13 cellular contexts compared by ENCODE assay signal in the genomic region with DNA sequence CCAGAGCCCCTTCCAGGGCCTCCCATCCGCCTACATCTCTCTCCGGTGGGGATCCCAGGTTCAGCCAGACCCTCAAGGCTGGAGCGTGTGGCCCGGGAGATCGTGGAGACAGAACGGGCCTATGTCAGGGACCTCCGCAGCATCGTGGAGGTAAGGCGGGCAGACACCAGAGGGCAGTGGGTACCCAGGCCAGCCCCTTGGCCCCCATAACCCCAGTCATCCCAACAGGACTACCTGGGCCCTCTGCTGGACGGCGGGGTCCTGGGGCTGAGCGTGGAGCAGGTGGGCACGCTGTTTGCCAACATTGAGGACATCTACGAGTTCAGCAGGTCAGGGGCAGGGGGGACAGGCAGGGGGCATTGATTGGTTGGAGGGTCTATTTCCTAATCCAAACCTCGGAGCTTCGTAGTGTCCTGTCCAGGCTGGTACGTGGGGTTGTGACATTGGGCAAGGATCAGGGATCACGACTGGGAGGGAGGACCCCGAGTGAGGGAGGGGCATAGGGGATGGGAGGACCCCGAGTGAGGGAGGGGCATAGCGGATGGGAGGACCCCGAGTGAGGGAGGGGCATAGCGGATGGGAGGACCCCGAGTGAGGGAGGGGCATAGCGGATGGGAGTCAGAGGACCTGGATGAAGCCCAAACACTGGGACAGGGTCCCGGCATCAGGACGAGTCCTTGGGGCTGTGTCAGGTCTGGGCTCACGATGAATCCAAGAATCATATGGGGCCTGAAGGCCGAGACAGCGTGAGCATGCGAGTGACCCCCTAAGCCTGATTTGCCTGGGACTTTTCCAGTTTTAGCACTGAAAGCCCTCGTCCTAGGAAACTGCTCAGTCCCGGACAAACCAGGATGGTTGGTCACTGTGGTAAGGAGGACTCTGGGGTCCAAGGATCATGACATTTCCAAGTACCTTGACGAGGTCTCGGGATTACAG. TPM values are rescaled to one million over a fixed set of nuclear protein-coding genes. Genes with fewer than 3 reads are reported as not detected.
DNase-seq lines count a peak whose midpoint lies in the region; ATAC-seq and TF ChIP-seq lines count a peak whose summit lies in the region.
"Had no signal": no experiment of that assay in that cellular context is flagged by ENCODE, and none has a peak within 500 bp of the region (broad histone marks: within the 10 kb centered on the region; RNA-seq: fewer than 3 reads in every experiment).

No MANE protein-coding gene starts in this region.

- no peaks in the 10 kb centered on the region for H3K9me2 ChIP-seq in hepatocyte (replicated peaks; ENCODE audit: insufficient read depth)

- H3K4me1 ChIP-seq in hepatocyte (ENCODE audit: insufficient read depth): peaks cover 16% of the 10 kb centered on the region
- peaks cover 18 to 41% (median 41%) of the 10 kb centered on the region in 3 donors for H3K4me1 ChIP-seq in skeletal muscle tissue (ENCODE audit: control insufficient read depth in 3 of 3, insufficient read depth in 3 of 3, low read length in 3 of 3)

- H3K4me3 ChIP-seq in GM12864 (ENCODE audit: low read depth, low read length) (peak overlapping the region; percentile 76; the same call in 1 of the 2 replicates), hepatocyte (no peak overlapping the region), skeletal muscle tissue (ENCODE audit: low read length in 3 of 3) (peak overlapping the region in 2 of 3 donors; percentile 35 to 81)

- H3K4me1 Mint-ChIP-seq in activated T-helper 1 cell treated with anti-CD3 and anti-CD28 coated beads, Interleukin-12 subunit alpha, Interleukin-12 subunit beta, Interleukin-2, Interleukin-4 antibody, amounts not matched to agents 30 ng/mL and 10 ng/mL and 1 ng/mL, durations not matched to agents 14 hours and 24 hours and 36 hours (ENCODE audit: low read depth): peaks cover 29% of the 10 kb centered on the region

- peak overlapping the region in 2 of 3 donors; percentile 19 to 74 for H3K9ac ChIP-seq in skeletal muscle tissue (ENCODE audit: low read depth in 1 of 3, low read length in 3 of 3)

- intact Hi-C loops in activated T-helper 1 cell treated with anti-CD3 and anti-CD28 coated beads, Interleukin-12 subunit alpha, Interleukin-12 subunit beta, Interleukin-2, Interleukin-4 antibody, amounts not matched to agents 30 ng/mL and 10 ng/mL and 1 ng/mL, durations not matched to agents 14 hours and 24 hours and 36 hours (cut with micrococcal nuclease): no loop called here

- 85% methylated on average over 31 of the region's 35 CpGs for WGBS in hepatocyte (ENCODE audit: low lambda C conversion rate, missing lambda C conversion rate)

- TF ChIP-seq CTCF in GM12864 (IDR thresholded peaks at IDR 0.05; ENCODE audit: low read depth, low read length, missing control alignments) (no peak), hepatocyte (IDR thresholded peaks at IDR 0.05; ENCODE audit: poor library complexity) (no peak)

- peak overlapping the region; percentile 3 for H3K4me3 Mint-ChIP-seq in activated T-helper 1 cell treated with anti-CD3 and anti-CD28 coated beads, Interleukin-12 subunit alpha, Interleukin-12 subunit beta, Interleukin-2, Interleukin-4 antibody, amounts not matched to agents 30 ng/mL and 10 ng/mL and 1 ng/mL, durations not matched to agents 14 hours and 24 hours and 36 hours

- H3K9me3 ChIP-seq in hepatocyte (ENCODE audit: low read depth) (no peaks in the 10 kb centered on the region), skeletal muscle tissue (ENCODE audit: control insufficient read depth in 3 of 3, low read length in 3 of 3) (no peaks in the 10 kb centered on the region)

- no peak overlapping the region for H2AFZ ChIP-seq in hepatocyte

- no peak for DNase-seq in GM12864 (ENCODE audit: low read depth)
- no peak for DNase-seq in activated T-helper 1 cell treated with anti-CD3 and anti-CD28 coated beads, Interleukin-12 subunit alpha, Interleukin-12 subunit beta, Interleukin-2, Interleukin-4 antibody, amounts not matched to agents 30 ng/mL and 10 ng/mL and 1 ng/mL, durations not matched to agents 14 hours and 24 hours and 36 hours (ENCODE audit: low spot score)
- DNase-seq in hepatocyte (ENCODE audit: low spot score): no peak
- DNase-seq in AG08396 (ENCODE audit: low spot score): no peak
- DNase-seq in GDM1 (lab: John Stamatoyannopoulos, UW): no peak
- DNase-seq: cortex of kidney; GF-D8; SHP77; stimulated activated CD4-positive, alpha-beta T cell treated with anti-CD3 and anti-CD28 coated beads, Interleukin-4, amount 100 ng/mL, for 24 hours had no signal

- no peak overlapping the region for H3K27ac Mint-ChIP-seq in activated T-helper 1 cell treated with anti-CD3 and anti-CD28 coated beads, Interleukin-12 subunit alpha, Interleukin-12 subunit beta, Interleukin-2, Interleukin-4 antibody, amounts not matched to agents 30 ng/mL and 10 ng/mL and 1 ng/mL, durations not matched to agents 14 hours and 24 hours and 36 hours

- no peaks in the 10 kb centered on the region for H3K27me3 ChIP-seq in hepatocyte
- no peaks in the 10 kb centered on the region for H3K27me3 ChIP-seq in skeletal muscle tissue (ENCODE audit: control insufficient read depth in 3 of 3, insufficient read depth in 3 of 3, low read length in 3 of 3)

- no peak overlapping the region for H3K27ac ChIP-seq in hepatocyte
- H3K27ac ChIP-seq in skeletal muscle tissue (ENCODE audit: low read depth, low read length): peak overlapping the region; percentile 99

- no peaks in the 10 kb centered on the region for H3K27me3 Mint-ChIP-seq in activated T-helper 1 cell treated with anti-CD3 and anti-CD28 coated beads, Interleukin-12 subunit alpha, Interleukin-12 subunit beta, Interleukin-2, Interleukin-4 antibody, amounts not matched to agents 30 ng/mL and 10 ng/mL and 1 ng/mL, durations not matched to agents 14 hours and 24 hours and 36 hours (ENCODE audit: insufficient read depth)

- ATAC-seq in GM21381 (IDR thresholded peaks at IDR 0.05; ENCODE audit: unreplicated experiment) (no peak), GM18868 (IDR thresholded peaks at IDR 0.05; ENCODE audit: unreplicated experiment) (no peak)
- ATAC-seq: left colon had no signal

- peaks cover 7% of the 10 kb centered on the region for H3K36me3 Mint-ChIP-seq in activated T-helper 1 cell treated with anti-CD3 and anti-CD28 coated beads, Interleukin-12 subunit alpha, Interleukin-12 subunit beta, Interleukin-2, Interleukin-4 antibody, amounts not matched to agents 30 ng/mL and 10 ng/mL and 1 ng/mL, durations not matched to agents 14 hours and 24 hours and 36 hours (ENCODE audit: low read depth)

- H3K79me2 ChIP-seq in hepatocyte: peaks cover 41% of the 10 kb centered on the region

- no peaks in the 10 kb centered on the region for H3K9me3 Mint-ChIP-seq in activated T-helper 1 cell treated with anti-CD3 and anti-CD28 coated beads, Interleukin-12 subunit alpha, Interleukin-12 subunit beta, Interleukin-2, Interleukin-4 antibody, amounts not matched to agents 30 ng/mL and 10 ng/mL and 1 ng/mL, durations not matched to agents 14 hours and 24 hours and 36 hours

- peaks cover 3% of the 10 kb centered on the region for H4K20me1 ChIP-seq in hepatocyte (ENCODE audit: insufficient read depth, poor library complexity, severe bottlenecking)

- H3K36me3 ChIP-seq in hepatocyte (replicated peaks; ENCODE audit: insufficient read depth, low read depth): no peaks in the 10 kb centered on the region
- peaks cover 2 to 8% (median 6%) of the 10 kb centered on the region in 3 donors for H3K36me3 ChIP-seq in skeletal muscle tissue (ENCODE audit: control insufficient read depth in 3 of 3, insufficient read depth in 3 of 3, low read length in 3 of 3)

- H3K4me2 ChIP-seq in hepatocyte: peak overlapping the region; percentile 91

RNA-seq across cellular contexts. Expression of a gene that starts 2.9 kb away (rescaled TPM):
- total RNA-seq in activated T-helper 1 cell treated with anti-CD3 and anti-CD28 coated beads, Interleukin-12 subunit alpha, Interleukin-12 subunit beta, Interleukin-2, Interleukin-4 antibody, amounts not matched to agents 30 ng/mL and 10 ng/mL and 1 ng/mL, durations not matched to agents 14 hours and 24 hours and 36 hours: 43.9 and 47.3 TPM in 2 replicates
- total RNA-seq in hepatocyte (17.7 and 25.3 TPM in 2 replicates), skeletal muscle tissue (15.7 TPM)
- polyA plus RNA-seq in hepatocyte: 34.0 and 44.0 TPM in 2 replicates

RNA-seq across cellular contexts. Expression of a gene that starts 8.7 kb away (rescaled TPM):
- 31.2 and 32.0 TPM in 2 replicates for total RNA-seq in activated T-helper 1 cell treated with anti-CD3 and anti-CD28 coated beads, Interleukin-12 subunit alpha, Interleukin-12 subunit beta, Interleukin-2, Interleukin-4 antibody, amounts not matched to agents 30 ng/mL and 10 ng/mL and 1 ng/mL, durations not matched to agents 14 hours and 24 hours and 36 hours
- total RNA-seq in hepatocyte (72.9 and 95.8 TPM in 2 replicates), skeletal muscle tissue (3.1 TPM)
- polyA plus RNA-seq in hepatocyte: 1,034 and 1,087 TPM in 2 replicates

RNA-seq across cellular contexts. Expression of a gene that starts 20.4 kb away (rescaled TPM):
- total RNA-seq in activated T-helper 1 cell treated with anti-CD3 and anti-CD28 coated beads, Interleukin-12 subunit alpha, Interleukin-12 subunit beta, Interleukin-2, Interleukin-4 antibody, amounts not matched to agents 30 ng/mL and 10 ng/mL and 1 ng/mL, durations not matched to agents 14 hours and 24 hours and 36 hours: 2,440 and 2,532 TPM in 2 replicates
- 63.8 and 115 TPM in 2 replicates for total RNA-seq in hepatocyte
- 409 and 411 TPM in 2 replicates for polyA plus RNA-seq in hepatocyte
- 128 TPM for total RNA-seq in skeletal muscle tissue

RNA-seq across cellular contexts. Expression of a gene that starts 24.2 kb away (rescaled TPM):
- total RNA-seq in activated T-helper 1 cell treated with anti-CD3 and anti-CD28 coated beads, Interleukin-12 subunit alpha, Interleukin-12 subunit beta, Interleukin-2, Interleukin-4 antibody, amounts not matched to agents 30 ng/mL and 10 ng/mL and 1 ng/mL, durations not matched to agents 14 hours and 24 hours and 36 hours: 37.5 and 45.8 TPM in 2 replicates
- total RNA-seq in hepatocyte (18.9 and 21.4 TPM in 2 replicates), skeletal muscle tissue (9.4 TPM)
- polyA plus RNA-seq in hepatocyte: 27.9 and 38.6 TPM in 2 replicates

RNA-seq across cellular contexts. Expression of a gene that starts 24.5 kb away (rescaled TPM):
- total RNA-seq in activated T-helper 1 cell treated with anti-CD3 and anti-CD28 coated beads, Interleukin-12 subunit alpha, Interleukin-12 subunit beta, Interleukin-2, Interleukin-4 antibody, amounts not matched to agents 30 ng/mL and 10 ng/mL and 1 ng/mL, durations not matched to agents 14 hours and 24 hours and 36 hours: 54.8 and 57.3 TPM in 2 replicates
- 30.4 and 42.5 TPM in 2 replicates for total RNA-seq in hepatocyte
- 53.5 and 54.4 TPM in 2 replicates for polyA plus RNA-seq in hepatocyte
- total RNA-seq in skeletal muscle tissue: 25.1 TPM

Comparison
In these comparisons a context has a peak if more than half of its experiments do, and no peak if none do; other contexts are left out.
1. RNA of a gene that starts 20.4 kb away (total RNA-seq): 2,440 to 2,532 TPM in activated T-helper 1 cell treated with anti-CD3 and anti-CD28 coated beads, Interleukin-12 subunit alpha, Interleukin-12 subunit beta, Interleukin-2, Interleukin-4 antibody, amounts not matched to agents 30 ng/mL and 10 ng/mL and 1 ng/mL, durations not matched to agents 14 hours and 24 hours and 36 hours; 128 TPM in skeletal muscle tissue (single experiment) and 63.8 to 115 TPM in hepatocyte; every median in the first group is over 10 times any median in the second.